ENCODE assay signal across 9 cellular contexts in genomic region chr18:2994603-2995432, GRCh38. TPM values are rescaled to one million over a fixed set of nuclear protein-coding genes. Genes with fewer than 3 reads are reported as not detected.
DNase-seq lines count a peak whose midpoint lies in the region; ATAC-seq, FAIRE-seq and TF ChIP-seq lines count a peak whose summit lies in the region.
"Had no signal": no experiment of that assay in that cellular context is flagged by ENCODE, and none has a peak within 500 bp of the region (broad histone marks: within the 10 kb centered on the region; RNA-seq: fewer than 3 reads in every experiment).

No MANE protein-coding gene starts in this region.

- H3K4me3 Mint-ChIP-seq in T-cell = peak overlapping the region; percentile 41 to 43 (median 43)
- no peak overlapping the region for H3K4me3 Mint-ChIP-seq in natural killer cell treated with Interleukin-12 subunit alpha and Interleukin-12 subunit beta and Interleukin-15 and Interleukin-18, amount 100 ng/mL, for 72 hours

- intact Hi-C loops in ascending aorta (cut with DNase I) = loop anchor here (5.0 kb wide), 3 partner anchors 33 to 252 kb away; partner anchors contain the start of gene MYL12A

- peaks cover 7 to 32% of the 10 kb centered on the region in 2 donors for H3K4me1 ChIP-seq in ascending aorta

- CTCF ChIA-PET in T-cell (lab: Charles Lee) = interaction anchor here (0.6 to 4.8 kb wide), 65 partner anchors 9 to 670 kb away, joined by 3 to 93 read pairs (median 4); partner anchors contain the start of gene MYL12A (in 2 of the 2)

- H3K27ac ChIP-seq in ascending aorta = peak overlapping the region; percentile 60 to 71

- H3K4me3 ChIP-seq in ascending aorta = no peak overlapping the region

- H3K27ac Mint-ChIP-seq in T-cell = peak overlapping the region; percentile 75 to 89
- peak overlapping the region in 1 of 2 donors; percentile 65 for H3K27ac Mint-ChIP-seq in natural killer cell treated with Interleukin-12 subunit alpha and Interleukin-12 subunit beta and Interleukin-15 and Interleukin-18, amount 100 ng/mL, for 72 hours

- H3K9me3 Mint-ChIP-seq in T-cell = no peaks in the 10 kb centered on the region
- H3K9me3 Mint-ChIP-seq in natural killer cell treated with Interleukin-12 subunit alpha and Interleukin-12 subunit beta and Interleukin-15 and Interleukin-18, amount 100 ng/mL, for 72 hours = no peaks in the 10 kb centered on the region

- no peaks in the 10 kb centered on the region for H3K36me3 ChIP-seq in ascending aorta

- no peaks in the 10 kb centered on the region for H3K27me3 Mint-ChIP-seq in T-cell
- H3K27me3 Mint-ChIP-seq in natural killer cell treated with Interleukin-12 subunit alpha and Interleukin-12 subunit beta and Interleukin-15 and Interleukin-18, amount 100 ng/mL, for 72 hours = no peaks in the 10 kb centered on the region

- TF ChIP-seq POLR2A in H54 (IDR thresholded peaks at IDR 0.05; ENCODE audit: low read depth, low read length) = no peak

- POLR2A ChIA-PET in T-cell (lab: Charles Lee) = interaction anchor here (0.6 to 2.0 kb wide), 6 partner anchors 18 to 251 kb away, joined by 3 to 8 read pairs (median 4); no protein-coding TSS in a partner anchor

- H3K36me3 Mint-ChIP-seq in T-cell = peaks cover 9% of the 10 kb centered on the region
- H3K36me3 Mint-ChIP-seq in natural killer cell treated with Interleukin-12 subunit alpha and Interleukin-12 subunit beta and Interleukin-15 and Interleukin-18, amount 100 ng/mL, for 72 hours = no peaks in the 10 kb centered on the region

- H3K9me3 ChIP-seq in ascending aorta = no peaks in the 10 kb centered on the region

- no peaks in the 10 kb centered on the region for H3K27me3 ChIP-seq in ascending aorta

- peak; percentile 53 for FAIRE-seq in GM18507 (lab: Jason Lieb, UNC)
- FAIRE-seq in H54 (lab: Jason Lieb, UNC) = no peak
- FAIRE-seq: TTC549 had no signal

- ATAC-seq in HG02938 (IDR thresholded peaks at IDR 0.05; ENCODE audit: unreplicated experiment) = peak; percentile 92
- ATAC-seq in T-cell (replicated peaks in 1 of 4) = peak; percentile 82 to 86 (median 85)
- ATAC-seq in natural killer cell treated with Interleukin-12 subunit alpha and Interleukin-12 subunit beta and Interleukin-15 and Interleukin-18, amount 100 ng/mL, for 72 hours = peak; percentile 89

- peak; percentile 47 to 60 (median 50) for TF ChIP-seq CTCF in ascending aorta (IDR thresholded peaks at IDR 0.05)

- no peak for DNase-seq in GM18507 (ENCODE audit: extremely low spot score, insufficient read length, low read depth)
- peak in 33 of 34 experiments; percentile 48 to 81 (median 72) for DNase-seq in T-cell
- peak in 1 of 2 donors; percentile 75 for DNase-seq in ascending aorta (ENCODE audit: low spot score in 2 of 2)
- DNase-seq in natural killer cell treated with Interleukin-12 subunit alpha and Interleukin-12 subunit beta and Interleukin-15 and Interleukin-18, amount 100 ng/mL, for 72 hours (ENCODE audit: low spot score) = peak; percentile 68
- no peak for DNase-seq in NCI-H2107 treated with DMSO at 0.1 percent for 48 hours (lab: John Stamatoyannopoulos, UW; ENCODE audit: unreplicated experiment)
- no peak for DNase-seq in H54 (ENCODE audit: insufficient read length, low spot score)
- DNase-seq in NCI-H1092 (lab: John Stamatoyannopoulos, UW) = no peak

- H3K4me1 Mint-ChIP-seq in T-cell = peaks cover 74 to 90% (median 82%) of the 10 kb centered on the region in 3 donors
- H3K4me1 Mint-ChIP-seq in natural killer cell treated with Interleukin-12 subunit alpha and Interleukin-12 subunit beta and Interleukin-15 and Interleukin-18, amount 100 ng/mL, for 72 hours (ENCODE audit: low read depth in 2 of 2) = peaks cover 61 to 63% of the 10 kb centered on the region in 2 donors

RNA-seq across cellular contexts. Expression of gene LPIN2, which starts 18.1 kb away (rescaled TPM):
- total RNA-seq in T-cell (100 to 1,000 TPM in 1 of 5 donors, 10 to 100 TPM in 4; 78.9 to 107 (median 88.8) TPM), ascending aorta (11.6 TPM)
- total RNA-seq in natural killer cell treated with Interleukin-12 subunit alpha and Interleukin-12 subunit beta and Interleukin-15 and Interleukin-18, amount 100 ng/mL, for 72 hours = 10 to 100 TPM; 57.8 to 80.3 TPM

Comparison
In these comparisons a context has a peak if more than half of its experiments do, and no peak if none do; other contexts are left out.
1. DNase-seq: peak in T-cell (33 of 34) and natural killer cell treated with Interleukin-12 subunit alpha and Interleukin-12 subunit beta and Interleukin-15 and Interleukin-18, amount 100 ng/mL, for 72 hours (single experiment); none in GM18507 (single experiment), NCI-H2107 treated with DMSO at 0.1 percent for 48 hours (single experiment), H54 (single experiment) and NCI-H1092 (single experiment).
2. Peak in every context shown above with its lines, with median percentiles within 50 percentile points of each other: ATAC-seq.